In genomic region chr2:106159867-106160785, GRCh38 we compare ENCODE assay signal across 8 cellular contexts. TPM values are rescaled to one million over a fixed set of nuclear protein-coding genes. Genes with fewer than 3 reads are reported as not detected.
DNase-seq lines count a peak whose midpoint lies in the region; ATAC-seq and TF ChIP-seq lines count a peak whose summit lies in the region.

No MANE protein-coding gene starts in this region.

- H3K9me3 Mint-ChIP-seq in activated naive CD8-positive, alpha-beta T cell treated with anti-CD3 and anti-CD28 coated beads, Interleukin-2, amount 10 ng/mL, durations not matched to agents 7 days and 5 days, result peaks cover 3% of the 10 kb centered on the region
- H3K9me3 Mint-ChIP-seq in type B pancreatic cell, result peaks cover 5% of the 10 kb centered on the region

- no peak overlapping the region for H3K27ac ChIP-seq in thyroid gland
- no peak overlapping the region for H3K27ac ChIP-seq in osteoblast (ENCODE audit: low read depth, low read length)

- H3K4me3 Mint-ChIP-seq in activated naive CD8-positive, alpha-beta T cell treated with anti-CD3 and anti-CD28 coated beads, Interleukin-2, amount 10 ng/mL, durations not matched to agents 7 days and 5 days, result peak overlapping the region; percentile 91
- no peak overlapping the region for H3K4me3 Mint-ChIP-seq in type B pancreatic cell

- H2AFZ ChIP-seq in osteoblast (ENCODE audit: low read length), result no peak overlapping the region

- H3K4me1 Mint-ChIP-seq in activated naive CD8-positive, alpha-beta T cell treated with anti-CD3 and anti-CD28 coated beads, Interleukin-2, amount 10 ng/mL, durations not matched to agents 7 days and 5 days, result peaks cover 65% of the 10 kb centered on the region
- peaks cover 53% of the 10 kb centered on the region for H3K4me1 Mint-ChIP-seq in type B pancreatic cell (ENCODE audit: unreplicated experiment)

- no peak for TF ChIP-seq POLR2A in thyroid gland (IDR thresholded peaks at IDR 0.05)

- WGBS in thyroid gland, 2 donors, result 82 to 86% methylated on average over 31 of the region's 31 CpGs

- H3K36me3 ChIP-seq in thyroid gland, result no peaks in the 10 kb centered on the region
- peaks cover 14% of the 10 kb centered on the region for H3K36me3 ChIP-seq in osteoblast (ENCODE audit: insufficient read depth, low read length)

- H3K27me3 ChIP-seq in thyroid gland (no peaks in the 10 kb centered on the region), osteoblast (ENCODE audit: insufficient read depth, low read length) (no peaks in the 10 kb centered on the region)

- H3K4me1 ChIP-seq in thyroid gland (peaks cover 39 to 44% of the 10 kb centered on the region in 2 donors), osteoblast (ENCODE audit: insufficient read depth, low read length) (peaks cover 3% of the 10 kb centered on the region)

- DNase-seq in T follicular helper cell (ENCODE audit: low read depth) (peak; percentile 61), thyroid gland (no peak), osteoblast (ENCODE audit: insufficient read length, low spot score, missing footprints) (no peak), type B pancreatic cell (ENCODE audit: extremely low spot score, unreplicated experiment) (no peak), NCI-H2227 treated with DMSO at 0.1 percent for 48 hours (lab: John Stamatoyannopoulos, UW) (no peak)
- peak; percentile 67 for DNase-seq in activated naive CD8-positive, alpha-beta T cell treated with anti-CD3 and anti-CD28 coated beads, Interleukin-2, amount 10 ng/mL, durations not matched to agents 7 days and 5 days
- DNase-seq in stimulated activated CD4-positive, alpha-beta T cell treated with anti-CD3 and anti-CD28 coated beads, Interleukin-4, amount 100 ng/mL, for 4 hours, result peak; percentile 42 to 78

- peak overlapping the region; percentile 98 for H3K27ac Mint-ChIP-seq in activated naive CD8-positive, alpha-beta T cell treated with anti-CD3 and anti-CD28 coated beads, Interleukin-2, amount 10 ng/mL, durations not matched to agents 7 days and 5 days
- no peak overlapping the region for H3K27ac Mint-ChIP-seq in type B pancreatic cell

- H3K9me3 ChIP-seq in thyroid gland (no peaks in the 10 kb centered on the region), osteoblast (ENCODE audit: low read depth, low read length) (no peaks in the 10 kb centered on the region)

- H3K79me2 ChIP-seq in osteoblast (ENCODE audit: insufficient read depth, low read length), result no peaks in the 10 kb centered on the region

- TF ChIP-seq CTCF in thyroid gland (IDR thresholded peaks at IDR 0.05) (no peak), osteoblast (IDR thresholded peaks at IDR 0.05; ENCODE audit: extremely low read depth, low read depth, low read length) (no peak), type B pancreatic cell (conservative IDR thresholded peaks at IDR 0.05) (no peak)

- H4K20me1 ChIP-seq in osteoblast (ENCODE audit: insufficient read depth, low read length), result no peaks in the 10 kb centered on the region

- POLR2A ChIA-PET in activated naive CD8-positive, alpha-beta T cell treated with anti-CD3 and anti-CD28 coated beads, Interleukin-2, amount 10 ng/mL, durations not matched to agents 7 days and 5 days (lab: Charles Lee), result interaction anchor here (0.7 to 4.8 kb wide), 20 partner anchors 11 to 414 kb away, joined by 3 to 53 read pairs (median 4); partner anchors contain the start of gene UXS1

- intact Hi-C loops in thyroid gland (cut with DNase I), result no loop called here

- no peaks in the 10 kb centered on the region for H3K27me3 Mint-ChIP-seq in activated naive CD8-positive, alpha-beta T cell treated with anti-CD3 and anti-CD28 coated beads, Interleukin-2, amount 10 ng/mL, durations not matched to agents 7 days and 5 days
- H3K27me3 Mint-ChIP-seq in type B pancreatic cell, result no peaks in the 10 kb centered on the region

- no peak overlapping the region for H3K4me3 ChIP-seq in thyroid gland (replicated peaks in 1 of 3)
- H3K4me3 ChIP-seq in osteoblast (ENCODE audit: insufficient read depth, low read length), result no peak overlapping the region

- ATAC-seq in GM21381 (IDR thresholded peaks at IDR 0.05; ENCODE audit: unreplicated experiment), result peak; percentile 61
- ATAC-seq in activated naive CD8-positive, alpha-beta T cell treated with anti-CD3 and anti-CD28 coated beads, Interleukin-2, amount 10 ng/mL, durations not matched to agents 7 days and 5 days (ENCODE audit: low read depth), result peak; percentile 75

- H3K4me2 ChIP-seq in osteoblast (ENCODE audit: insufficient read depth, low read length), result no peak overlapping the region

- H3K36me3 Mint-ChIP-seq in activated naive CD8-positive, alpha-beta T cell treated with anti-CD3 and anti-CD28 coated beads, Interleukin-2, amount 10 ng/mL, durations not matched to agents 7 days and 5 days, result peaks cover 60% of the 10 kb centered on the region
- H3K36me3 Mint-ChIP-seq in type B pancreatic cell, result peaks cover 57% of the 10 kb centered on the region

RNA-seq across cellular contexts. Expression of gene UXS1, which starts 34.0 kb away (rescaled TPM):
- 100 to 1,000 TPM; 100 to 104 TPM for total RNA-seq in activated naive CD8-positive, alpha-beta T cell treated with anti-CD3 and anti-CD28 coated beads, Interleukin-2, amount 10 ng/mL, durations not matched to agents 7 days and 5 days
- total RNA-seq in thyroid gland (10 to 100 TPM; 32.2 to 94.2 (median 36.0) TPM), osteoblast (22.8 and 31.5 TPM in 2 replicates), type B pancreatic cell (ENCODE audit: low replicate concordance) (55.5 and 58.5 TPM in 2 replicates)

Comparison
In these comparisons a context has a peak if more than half of its experiments do, and no peak if none do; other contexts are left out.
1. DNase-seq: peak in T follicular helper cell (single experiment), activated naive CD8-positive, alpha-beta T cell treated with anti-CD3 and anti-CD28 coated beads, Interleukin-2, amount 10 ng/mL, durations not matched to agents 7 days and 5 days (single experiment) and stimulated activated CD4-positive, alpha-beta T cell treated with anti-CD3 and anti-CD28 coated beads, Interleukin-4, amount 100 ng/mL, for 4 hours (2 of 2); none in thyroid gland (0 of 2), osteoblast (single experiment), type B pancreatic cell (single experiment) and NCI-H2227 treated with DMSO at 0.1 percent for 48 hours (single experiment).